In genomic region chr20:63079971-63080370, GRCh38 we compare ENCODE assay signal across 17 cellular contexts.
DNase-seq lines count a peak whose midpoint lies in the region; ATAC-seq and TF ChIP-seq lines count a peak whose summit lies in the region.
"Had no signal": no experiment of that assay in that cellular context is flagged by ENCODE, and none has a peak within 500 bp of the region (broad histone marks: within the 10 kb centered on the region; RNA-seq: fewer than 3 reads in every experiment).

No MANE protein-coding gene starts in this region.

- H3K4me3 ChIP-seq in Peyer's patch (no peak overlapping the region), lower lobe of right lung (no peak overlapping the region), sigmoid colon (no peak overlapping the region)
- H3K4me3 ChIP-seq: A549, GM23248 had no signal

- intact Hi-C loops in lower lobe of right lung (cut with DNase I) (no loop called here), sigmoid colon (cut with DNase I) (no loop called here)

- no peak for TF ChIP-seq POLR2A in Peyer's patch (IDR thresholded peaks at IDR 0.05)
- no peak for TF ChIP-seq POLR2A in sigmoid colon (IDR thresholded peaks at IDR 0.05)

- DNase-seq in D341Med (ENCODE audit: low spot score), result peak; percentile 2
- peak in 2 of 3 donors; percentile 3 to 21 for DNase-seq in Peyer's patch
- peak; percentile 9 for DNase-seq in lower lobe of right lung
- peak; percentile 25 for DNase-seq in sigmoid colon
- DNase-seq in GDM1 (lab: John Stamatoyannopoulos, UW), result no peak
- DNase-seq: CD4-positive, alpha-beta memory T cell; DMS153; DMS79 treated with DMSO at 0.1 percent for 48 hours; EL; GM23248 had no signal

- no peaks in the 10 kb centered on the region for H3K36me3 ChIP-seq in Peyer's patch
- H3K36me3 ChIP-seq in lower lobe of right lung, result no peaks in the 10 kb centered on the region
- H3K36me3 ChIP-seq in sigmoid colon, result no peaks in the 10 kb centered on the region
- H3K36me3 ChIP-seq: BE2C had no signal

- H3K27me3 ChIP-seq in Peyer's patch, result no peaks in the 10 kb centered on the region
- peaks cover 30% of the 10 kb centered on the region for H3K27me3 ChIP-seq in lower lobe of right lung (ENCODE audit: low read depth)
- peaks cover 0 to 66% (median 30%) of the 10 kb centered on the region in 3 donors for H3K27me3 ChIP-seq in sigmoid colon

- no peaks in the 10 kb centered on the region for H3K4me1 ChIP-seq in Peyer's patch
- no peaks in the 10 kb centered on the region for H3K4me1 ChIP-seq in lower lobe of right lung
- H3K4me1 ChIP-seq in sigmoid colon, result no peaks in the 10 kb centered on the region
- H3K4me1 ChIP-seq: A549, BE2C had no signal

- TF ChIP-seq EP300 in sigmoid colon (IDR thresholded peaks at IDR 0.05), result no peak

- ATAC-seq in lower lobe of right lung (no peak), GM21529 (IDR thresholded peaks at IDR 0.05; ENCODE audit: unreplicated experiment) (no peak), GM18909 (IDR thresholded peaks at IDR 0.05; ENCODE audit: poor library complexity, unreplicated experiment) (no peak)
- ATAC-seq: A549, HCT116 had no signal

- H3K9me3 ChIP-seq in Peyer's patch (peaks cover 0 to 17% (median 3%) of the 10 kb centered on the region in 4 donors), lower lobe of right lung (peaks cover 19% of the 10 kb centered on the region), sigmoid colon (peaks cover 0 to 18% (median 4%) of the 10 kb centered on the region in 4 donors)
- H3K9me3 ChIP-seq: BE2C had no signal

- 52 to 54% methylated on average over 2 of the region's 2 CpGs for WGBS in sigmoid colon, 2 donors

- no peak overlapping the region for H3K27ac ChIP-seq in Peyer's patch
- H3K27ac ChIP-seq in lower lobe of right lung, result no peak overlapping the region
- H3K27ac ChIP-seq in sigmoid colon, result no peak overlapping the region
- H3K27ac ChIP-seq: A549, C4-2B, GM23248, HL-60 had no signal

- no peak for TF ChIP-seq CTCF in Peyer's patch (IDR thresholded peaks at IDR 0.05)
- TF ChIP-seq CTCF in lower lobe of right lung (IDR thresholded peaks at IDR 0.05), result no peak
- TF ChIP-seq CTCF in sigmoid colon (IDR thresholded peaks at IDR 0.05), result no peak
